Comparison of ENCODE assay signal across 1 cellular context in genomic region chr17:27376637-27377547, GRCh38.
TF ChIP-seq lines count a peak whose summit lies in the region.

No MANE protein-coding gene starts in this region.

TF ChIP-seq in HCT116, 20 proteins besides CTCF, POLR2A, EP300 and RAD21 (continued from another document):
- TF ChIP-seq REST (IDR thresholded peaks at IDR 0.05; ENCODE audit: low read depth) (no peak), JUND (IDR thresholded peaks at IDR 0.05) (peak; percentile 52; the same call in 1 of the 2 replicates), TCF7L2 (IDR thresholded peaks at IDR 0.05; ENCODE audit: borderline replicate concordance, extremely low read depth, insufficient read depth, insufficient read length) (no peak), SP1 (IDR thresholded peaks at IDR 0.05; ENCODE audit: low read depth) (peak; percentile 32; the same call in 1 of the 2 replicates), FOSL1 (IDR thresholded peaks at IDR 0.05; ENCODE audit: low read depth) (peak; percentile 51; the same call in 1 of the 2 replicates), MAX (IDR thresholded peaks at IDR 0.05) (no peak)
